Comparison of ENCODE assay signal across 1 cellular context in the genomic region with DNA sequence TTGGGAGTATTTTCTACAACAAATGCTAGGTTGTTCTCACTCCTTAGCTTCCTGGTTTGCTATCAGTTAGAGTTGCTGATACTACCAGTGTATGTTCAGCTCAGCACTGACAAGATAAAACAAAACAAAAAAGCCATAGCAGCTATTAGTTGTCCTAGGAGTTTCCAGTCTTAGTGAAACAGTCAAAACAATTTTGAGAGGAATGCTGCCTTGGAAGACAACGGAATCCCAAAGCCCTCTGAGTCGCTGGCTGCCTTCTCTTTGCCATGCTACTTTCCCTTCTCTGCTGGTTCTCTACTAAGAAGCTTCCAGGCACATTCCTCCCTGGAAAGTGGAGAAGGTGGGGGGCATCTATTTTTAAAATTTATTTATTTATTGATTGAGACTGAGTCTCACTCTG.
TF ChIP-seq lines count a peak whose summit lies in the region.

No MANE protein-coding gene starts in this region.

TF ChIP-seq in HepG2, 621 proteins besides CTCF, POLR2A, EP300 and RAD21 (continued from another document):
- TF ChIP-seq, protein P1, sequence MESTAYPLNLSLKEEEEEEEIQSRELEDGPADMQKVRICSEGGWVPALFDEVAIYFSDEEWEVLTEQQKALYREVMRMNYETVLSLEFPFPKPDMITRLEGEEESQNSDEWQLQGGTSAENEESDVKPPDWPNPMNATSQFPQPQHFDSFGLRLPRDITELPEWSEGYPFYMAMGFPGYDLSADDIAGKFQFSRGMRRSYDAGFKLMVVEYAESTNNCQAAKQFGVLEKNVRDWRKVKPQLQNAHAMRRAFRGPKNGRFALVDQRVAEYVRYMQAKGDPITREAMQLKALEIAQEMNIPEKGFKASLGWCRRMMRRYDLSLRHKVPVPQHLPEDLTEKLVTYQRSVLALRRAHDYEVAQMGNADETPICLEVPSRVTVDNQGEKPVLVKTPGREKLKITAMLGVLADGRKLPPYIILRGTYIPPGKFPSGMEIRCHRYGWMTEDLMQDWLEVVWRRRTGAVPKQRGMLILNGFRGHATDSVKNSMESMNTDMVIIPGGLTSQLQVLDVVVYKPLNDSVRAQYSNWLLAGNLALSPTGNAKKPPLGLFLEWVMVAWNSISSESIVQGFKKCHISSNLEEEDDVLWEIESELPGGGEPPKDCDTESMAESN (CRISPR knock-in tag; conservative IDR thresholded peaks at IDR 0.05), result no peak
- TF ChIP-seq ZNF83 (CRISPR knock-in tag; IDR thresholded peaks at IDR 0.05; ENCODE audit: borderline replicate concordance) (no peak), SNRNP70 (IDR thresholded peaks at IDR 0.05; ENCODE audit: low read depth, low read length) (no peak), ZNF557 (CRISPR knock-in tag; IDR thresholded peaks at IDR 0.05) (no peak), ZNF720 (CRISPR knock-in tag; IDR thresholded peaks at IDR 0.05) (no peak)
- TF ChIP-seq, protein P2, sequence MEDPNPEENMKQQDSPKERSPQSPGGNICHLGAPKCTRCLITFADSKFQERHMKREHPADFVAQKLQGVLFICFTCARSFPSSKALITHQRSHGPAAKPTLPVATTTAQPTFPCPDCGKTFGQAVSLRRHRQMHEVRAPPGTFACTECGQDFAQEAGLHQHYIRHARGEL (CRISPR knock-in tag; IDR thresholded peaks at IDR 0.05), result no peak
- TF ChIP-seq, protein P3, sequence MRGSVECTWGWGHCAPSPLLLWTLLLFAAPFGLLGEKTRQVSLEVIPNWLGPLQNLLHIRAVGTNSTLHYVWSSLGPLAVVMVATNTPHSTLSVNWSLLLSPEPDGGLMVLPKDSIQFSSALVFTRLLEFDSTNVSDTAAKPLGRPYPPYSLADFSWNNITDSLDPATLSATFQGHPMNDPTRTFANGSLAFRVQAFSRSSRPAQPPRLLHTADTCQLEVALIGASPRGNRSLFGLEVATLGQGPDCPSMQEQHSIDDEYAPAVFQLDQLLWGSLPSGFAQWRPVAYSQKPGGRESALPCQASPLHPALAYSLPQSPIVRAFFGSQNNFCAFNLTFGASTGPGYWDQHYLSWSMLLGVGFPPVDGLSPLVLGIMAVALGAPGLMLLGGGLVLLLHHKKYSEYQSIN (CRISPR knock-in tag; IDR thresholded peaks at IDR 0.05; ENCODE audit: borderline replicate concordance), result no peak
- TF ChIP-seq, protein P4, sequence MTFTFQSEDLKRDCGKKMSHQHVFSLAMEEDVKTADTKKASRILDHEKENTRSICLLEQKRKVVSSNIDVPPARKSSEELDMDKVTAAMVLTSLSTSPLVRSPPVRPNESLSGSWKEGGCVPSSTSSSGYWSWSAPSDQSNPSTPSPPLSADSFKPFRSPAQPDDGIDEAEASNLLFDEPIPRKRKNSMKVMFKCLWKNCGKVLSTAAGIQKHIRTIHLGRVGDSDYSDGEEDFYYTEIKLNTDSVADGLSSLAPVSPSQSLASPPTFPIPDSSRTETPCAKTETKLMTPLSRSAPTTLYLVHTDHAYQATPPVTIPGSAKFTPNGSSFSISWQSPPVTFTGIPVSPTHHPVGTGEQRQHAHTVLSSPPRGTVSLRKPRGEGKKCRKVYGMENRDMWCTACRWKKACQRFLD (CRISPR knock-in tag; IDR thresholded peaks at IDR 0.05; ENCODE audit: borderline replicate concordance), result no peak
